Comparison of ENCODE assay signal across 12 cellular contexts in the genomic region with DNA sequence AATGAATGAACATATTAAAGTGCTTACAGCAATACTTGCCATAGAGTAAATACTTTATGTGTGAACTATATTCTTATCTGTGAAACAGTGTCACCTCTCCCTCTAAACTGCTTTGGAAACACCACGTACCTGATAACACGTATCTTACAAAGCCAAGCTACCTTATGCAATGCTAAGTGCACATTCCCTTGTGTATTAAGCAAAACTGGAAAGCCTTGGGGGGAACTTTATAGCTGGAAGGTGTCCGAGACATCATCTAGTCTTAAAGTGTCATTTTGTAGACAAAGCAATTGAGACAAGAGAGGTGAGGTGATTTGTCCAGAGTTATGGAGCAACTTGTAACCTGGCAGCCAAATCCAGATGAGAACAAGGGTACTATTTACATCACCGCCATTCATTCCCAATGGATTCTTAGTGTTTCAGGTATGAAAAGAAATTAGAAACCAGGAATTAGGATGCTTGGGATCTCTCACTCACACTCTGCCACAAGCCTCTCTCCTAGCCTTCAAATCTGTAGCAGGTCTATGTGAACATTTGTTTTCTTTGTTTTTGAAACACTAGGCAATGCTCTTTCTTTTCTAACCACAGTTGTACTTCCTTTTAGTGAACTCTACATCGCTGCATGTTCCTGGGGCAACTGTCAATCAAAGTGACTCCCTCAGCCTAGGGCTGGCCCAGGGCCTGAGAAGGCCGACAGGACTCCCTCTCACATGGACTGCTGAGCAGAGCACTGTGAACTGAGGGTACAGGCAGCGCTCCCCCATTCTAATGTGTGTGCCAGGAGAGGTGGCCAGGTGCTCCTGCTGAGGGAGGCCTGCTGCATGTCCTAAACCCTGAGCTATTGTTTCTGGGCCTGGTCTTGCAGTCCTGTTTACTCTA. TPM values are rescaled to one million over a fixed set of nuclear protein-coding genes. Genes with fewer than 3 reads are reported as not detected.
DNase-seq lines count a peak whose midpoint lies in the region; ATAC-seq, FAIRE-seq and TF ChIP-seq lines count a peak whose summit lies in the region.
"Had no signal": no experiment of that assay in that cellular context is flagged by ENCODE, and none has a peak within 500 bp of the region (broad histone marks: within the 10 kb centered on the region; RNA-seq: fewer than 3 reads in every experiment).

No MANE protein-coding gene starts in this region.

- TF ChIP-seq POLR2A in GM12892 (IDR thresholded peaks at IDR 0.05; ENCODE audit: low read depth, low read length), result no peak

- intact Hi-C loops in psoas muscle (cut with DNase I), result loop anchor here in 1 of 2 donors (10.0 kb wide), 1 partner anchor 261 kb away; no protein-coding TSS in a partner anchor

- no peaks in the 10 kb centered on the region for H4K20me1 ChIP-seq in OCI-LY3 (ENCODE audit: insufficient read depth, low read length)

- H3K4me3 ChIP-seq in OCI-LY3 (ENCODE audit: low read length) (no peak overlapping the region), psoas muscle (no peak overlapping the region)

- H3K9me3 ChIP-seq in OCI-LY3 (ENCODE audit: insufficient read depth, low read length) (peaks cover 10% of the 10 kb centered on the region; the same call in 1 of the 2 replicates), psoas muscle (no peaks in the 10 kb centered on the region)

- H3K4me1 ChIP-seq in OCI-LY3 (ENCODE audit: low read length), result peaks cover 56% of the 10 kb centered on the region
- no peaks in the 10 kb centered on the region for H3K4me1 ChIP-seq in psoas muscle
- H3K4me1 ChIP-seq: BE2C had no signal

- no peaks in the 10 kb centered on the region for H3K79me2 ChIP-seq in OCI-LY3 (ENCODE audit: low read length)

- 88 to 92% (median 92%) methylated on average over 7 of the region's 7 CpGs for WGBS in psoas muscle, 3 donors

- POLR2A ChIA-PET in naive thymus-derived CD8-positive, alpha-beta T cell (lab: Charles Lee), result no interaction called here

- no peak overlapping the region for H3K4me3 Mint-ChIP-seq in naive thymus-derived CD8-positive, alpha-beta T cell

- H3K36me3 Mint-ChIP-seq in naive thymus-derived CD8-positive, alpha-beta T cell, result peaks cover 0 to 13% (median 3%) of the 10 kb centered on the region in 3 donors

- no peak overlapping the region for H3K27ac Mint-ChIP-seq in naive thymus-derived CD8-positive, alpha-beta T cell

- peak overlapping the region; percentile 76 for H3K4me2 ChIP-seq in OCI-LY3 (ENCODE audit: low read length)

- peaks cover 0 to 9% (median 0%) of the 10 kb centered on the region in 9 donors for H3K9me3 Mint-ChIP-seq in naive thymus-derived CD8-positive, alpha-beta T cell

- DNase-seq in GM12892 (ENCODE audit: insufficient read length) (peak; percentile 67), SHP77 treated with DMSO at 0.1 percent for 48 hours (lab: John Stamatoyannopoulos, UW) (no peak), pons (ENCODE audit: low spot score) (no peak), psoas muscle (no peak)
- no peak for DNase-seq in naive thymus-derived CD8-positive, alpha-beta T cell
- DNase-seq: BE2C; effector CD4-positive, alpha-beta T cell; T-helper 9 cell had no signal

- H3K36me3 ChIP-seq in OCI-LY3 (replicated peaks; ENCODE audit: low read depth, low read length) (peaks cover 17% of the 10 kb centered on the region), psoas muscle (ENCODE audit: insufficient read depth in 1 of 2, low read depth in 1 of 2) (no peaks in the 10 kb centered on the region)
- H3K36me3 ChIP-seq: BE2C had no signal

- H3K9ac ChIP-seq in OCI-LY3 (ENCODE audit: low read length), result peak overlapping the region; percentile 53

- H2AFZ ChIP-seq in OCI-LY3 (ENCODE audit: low read depth, low read length), result peak overlapping the region; percentile 80

- H3K27me3 Mint-ChIP-seq in naive thymus-derived CD8-positive, alpha-beta T cell, result peaks cover 7 to 41% (median 12%) of the 10 kb centered on the region in 5 donors

- H3K4me1 Mint-ChIP-seq in naive thymus-derived CD8-positive, alpha-beta T cell, result no peaks in the 10 kb centered on the region

- peak overlapping the region; percentile 99 for H3K27ac ChIP-seq in OCI-LY3 (ENCODE audit: low read length)
- H3K27ac ChIP-seq in psoas muscle, result no peak overlapping the region

- no peak for TF ChIP-seq CTCF in OCI-LY3 (IDR thresholded peaks at IDR 0.05; ENCODE audit: low read depth, low read length)
- no peak for TF ChIP-seq CTCF in psoas muscle (IDR thresholded peaks at IDR 0.05)

- H3K27me3 ChIP-seq in OCI-LY3 (ENCODE audit: low read depth, low read length) (no peaks in the 10 kb centered on the region), psoas muscle (ENCODE audit: insufficient read depth in 3 of 3, low read length in 2 of 3) (no peaks in the 10 kb centered on the region)
- H3K27me3 ChIP-seq: BE2C had no signal

- FAIRE-seq in GM12892 (lab: Jason Lieb, UNC), result peak; percentile 98
- FAIRE-seq: keratinocyte had no signal

- ATAC-seq in GM19438 (IDR thresholded peaks at IDR 0.05; ENCODE audit: low read depth, unreplicated experiment) (peak; percentile 83), HG02973 (IDR thresholded peaks at IDR 0.05; ENCODE audit: unreplicated experiment) (peak; percentile 79), psoas muscle (no peak)
- no peak for ATAC-seq in naive thymus-derived CD8-positive, alpha-beta T cell

RNA-seq across cellular contexts. Expression of a gene that starts 13.9 kb away (rescaled TPM):
- 47.5 TPM for polyA plus RNA-seq in GM12892 (2012; ENCODE audit: missing spikeins)
- under 1 TPM; 0.34 to 0.77 TPM for total RNA-seq in naive thymus-derived CD8-positive, alpha-beta T cell
- under 1 TPM in 1 of 3 donors, not detected in 2; 0.62 TPM for polyA plus RNA-seq in naive thymus-derived CD8-positive, alpha-beta T cell
- total RNA-seq in psoas muscle, result 10 to 100 TPM; 53.7 to 85.6 (median 63.2) TPM
- polyA plus RNA-seq in psoas muscle, result 10 to 100 TPM; 32.8 to 64.9 (median 47.5) TPM

Comparison
In these comparisons a context has a peak if more than half of its experiments do, and no peak if none do; other contexts are left out.
1. ATAC-seq: peak in GM19438 (single experiment) and HG02973 (single experiment); none in naive thymus-derived CD8-positive, alpha-beta T cell (0 of 2) and psoas muscle (0 of 4).
2. RNA of a gene that starts 13.9 kb away (total RNA-seq): 53.7 to 85.6 TPM in psoas muscle; 0.34 to 0.77 TPM in naive thymus-derived CD8-positive, alpha-beta T cell; every median in the first group is over 10 times any median in the second.